In the genomic region with DNA sequence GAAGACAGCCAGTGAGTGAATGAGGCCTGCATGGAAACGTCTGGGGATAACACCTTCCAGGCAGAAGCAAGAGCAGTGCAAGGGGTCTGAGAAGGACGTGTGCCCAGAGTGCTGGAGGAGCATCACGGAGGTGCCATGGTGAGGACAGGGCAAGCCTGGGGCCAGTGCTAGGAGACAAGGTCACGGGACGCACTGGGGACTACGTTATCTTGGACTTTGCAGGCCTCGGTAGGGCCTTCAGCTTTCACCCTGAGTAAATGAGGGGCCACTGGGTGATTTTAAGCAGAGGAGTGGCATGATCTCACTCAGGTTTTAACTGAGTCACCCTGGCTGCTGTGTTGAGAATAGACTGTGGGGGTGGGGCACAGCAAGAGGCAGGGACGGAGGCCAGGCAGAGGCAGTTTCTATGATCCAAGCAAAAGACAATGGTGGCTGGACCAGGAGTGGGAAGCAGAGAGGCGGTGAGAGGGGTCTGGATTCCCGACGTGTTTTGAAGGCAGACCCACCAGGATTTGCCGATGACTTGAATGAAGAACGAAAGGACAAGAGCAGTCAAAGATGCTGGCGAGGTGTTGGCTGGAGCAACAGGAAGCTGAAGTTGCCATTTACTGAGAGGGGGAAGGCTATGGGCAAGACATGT, we compare ENCODE assay signal across 1 cellular context.
A peak's percentile ranks its signal among the peaks of the same experiment; 100 is the strongest.
TF ChIP-seq lines count a peak whose summit lies in the region.

No MANE protein-coding gene starts in this region.

TF ChIP-seq in K562, 482 proteins besides CTCF, POLR2A, EP300 and RAD21 (continued from another document and continues in another):
- TF ChIP-seq, protein P1, sequence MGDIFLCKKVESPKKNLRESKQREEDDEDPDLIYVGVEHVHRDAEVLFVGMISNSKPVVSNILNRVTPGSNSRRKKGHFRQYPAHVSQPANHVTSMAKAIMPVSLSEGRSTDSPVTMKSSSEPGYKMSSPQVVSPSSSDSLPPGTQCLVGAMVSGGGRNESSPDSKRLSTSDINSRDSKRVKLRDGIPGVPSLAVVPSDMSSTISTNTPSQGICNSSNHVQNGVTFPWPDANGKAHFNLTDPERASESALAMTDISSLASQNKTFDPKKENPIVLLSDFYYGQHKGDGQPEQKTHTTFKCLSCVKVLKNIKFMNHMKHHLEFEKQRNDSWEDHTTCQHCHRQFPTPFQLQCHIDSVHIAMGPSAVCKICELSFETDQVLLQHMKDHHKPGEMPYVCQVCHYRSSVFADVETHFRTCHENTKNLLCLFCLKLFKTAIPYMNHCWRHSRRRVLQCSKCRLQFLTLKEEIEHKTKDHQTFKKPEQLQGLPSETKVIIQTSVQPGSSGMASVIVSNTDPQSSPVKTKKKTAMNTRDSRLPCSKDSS (IDR thresholded peaks at IDR 0.05; ENCODE audit: low read depth, partially characterized antibody), result no peak
- TF ChIP-seq FOXA1 (IDR thresholded peaks at IDR 0.05; ENCODE audit: borderline replicate concordance) (no peak), ZFP30 (CRISPR knock-in tag; IDR thresholded peaks at IDR 0.05; ENCODE audit: borderline replicate concordance) (no peak), HOMEZ (CRISPR knock-in tag; IDR thresholded peaks at IDR 0.05) (no peak), NBN (IDR thresholded peaks at IDR 0.05; ENCODE audit: low read depth) (no peak), ZBED1 (IDR thresholded peaks at IDR 0.05) (no peak), NR2C2 (CRISPR knock-in tag; IDR thresholded peaks at IDR 0.05) (no peak), NR2C2 (tag; IDR thresholded peaks at IDR 0.05) (no peak), ZNF311 (CRISPR knock-in tag; IDR thresholded peaks at IDR 0.05) (no peak), CBX8 (IDR thresholded peaks at IDR 0.05; ENCODE audit: borderline replicate concordance, extremely low read depth, low read depth, low read length, poor library complexity, severe bottlenecking) (no peak), PYGO2 (tag; IDR thresholded peaks at IDR 0.05) (no peak), MAFG (tag; conservative IDR thresholded peaks at IDR 0.05) (peak; percentile 74), KLF10 (CRISPR knock-in tag; IDR thresholded peaks at IDR 0.05) (no peak), ZNF274 (IDR thresholded peaks at IDR 0.05; ENCODE audit: borderline replicate concordance, low read depth, low read length) (no peak), ZBTB49 (CRISPR knock-in tag; IDR thresholded peaks at IDR 0.05; ENCODE audit: borderline replicate concordance) (no peak), TOE1 (IDR thresholded peaks at IDR 0.05; ENCODE audit: borderline replicate concordance) (peak; percentile 72; the same call in 1 of the 2 replicates), TOE1 (CRISPR knock-in tag; IDR thresholded peaks at IDR 0.05; ENCODE audit: borderline replicate concordance, low read depth) (no peak), POLR2B (IDR thresholded peaks at IDR 0.05; ENCODE audit: low read depth, partially characterized antibody) (no peak), BRD4 (IDR thresholded peaks at IDR 0.05) (no peak), CBFA2T2 (conservative IDR thresholded peaks at IDR 0.05) (peak; percentile 79), RUNX1 (IDR thresholded peaks at IDR 0.05; ENCODE audit: low read depth) (no peak), ZNF384 (IDR thresholded peaks at IDR 0.05; ENCODE audit: low read depth, low read length) (no peak), JUNB (CRISPR knock-in tag; conservative IDR thresholded peaks at IDR 0.05) (no peak), MYC (IDR thresholded peaks at IDR 0.05; ENCODE audit: low read depth, low read length) (no peak), MYC (CRISPR knock-in tag; IDR thresholded peaks at IDR 0.05; ENCODE audit: borderline replicate concordance, low read depth) (no peak), YY1 (IDR thresholded peaks at IDR 0.05; ENCODE audit: borderline replicate concordance in 1 of 3, control insufficient read depth in 1 of 3, extremely low read depth in 1 of 3, insufficient read depth in 3 of 3, insufficient read length in 1 of 3, insufficient replicate concordance in 2 of 3, low read depth in 1 of 3, low read length in 2 of 3) (peak in 2 of 3 experiments; percentile 28 to 66), ZNF197 (CRISPR knock-in tag; IDR thresholded peaks at IDR 0.05; ENCODE audit: low read depth) (no peak), RHOXF2B (CRISPR knock-in tag; conservative IDR thresholded peaks at IDR 0.05) (no peak), CBX2 (IDR thresholded peaks at IDR 0.05; ENCODE audit: insufficient read depth, low read length, poor library complexity, severe bottlenecking) (no peak), CBX1 (IDR thresholded peaks at IDR 0.05; ENCODE audit: low read depth) (no peak), DIDO1 (tag; IDR thresholded peaks at IDR 0.05; ENCODE audit: low read depth) (no peak), PHTF2 (CRISPR knock-in tag; IDR thresholded peaks at IDR 0.05) (no peak), IRF2 (CRISPR knock-in tag; IDR thresholded peaks at IDR 0.05) (no peak), CSDE1 (IDR thresholded peaks at IDR 0.05) (no peak), ETS2 (tag; IDR thresholded peaks at IDR 0.05; ENCODE audit: borderline replicate concordance, poor library complexity, severe bottlenecking) (no peak), ZNF263 (CRISPR knock-in tag; IDR thresholded peaks at IDR 0.05; ENCODE audit: borderline replicate concordance) (no peak), PTTG1 (tag; IDR thresholded peaks at IDR 0.05; ENCODE audit: low read depth) (no peak), TAF15 (IDR thresholded peaks at IDR 0.05; ENCODE audit: low read depth, low read length) (no peak), MXI1 (IDR thresholded peaks at IDR 0.05; ENCODE audit: low read depth, low read length) (no peak), MTA1 (IDR thresholded peaks at IDR 0.05; ENCODE audit: borderline replicate concordance) (no peak), ZNF24 (IDR thresholded peaks at IDR 0.05) (no peak), ZSCAN32 (CRISPR knock-in tag; IDR thresholded peaks at IDR 0.05) (no peak), ZNF121 (CRISPR knock-in tag; conservative IDR thresholded peaks at IDR 0.05) (no peak), ARID2 (IDR thresholded peaks at IDR 0.05) (0 out of 2 replicates have a peak, but pooled peaks have one; percentile 14), TCF7L2 (IDR thresholded peaks at IDR 0.05; ENCODE audit: low read depth, low read length) (no peak), KAT2B (IDR thresholded peaks at IDR 0.05; ENCODE audit: low read depth, low read length) (no peak), SAP30 (IDR thresholded peaks at IDR 0.05; ENCODE audit: borderline replicate concordance, insufficient read depth, low read depth, low read length, poor library complexity, severe bottlenecking) (no peak), CBX5 (IDR thresholded peaks at IDR 0.05; ENCODE audit: borderline replicate concordance, low read depth) (no peak), BRCA1 (IDR thresholded peaks at IDR 0.05) (no peak), BRCA1 (CRISPR knock-in tag; IDR thresholded peaks at IDR 0.05) (no peak), FOXP4 (CRISPR knock-in tag; IDR thresholded peaks at IDR 0.05; ENCODE audit: borderline replicate concordance) (no peak), GABPB1 (CRISPR knock-in tag; IDR thresholded peaks at IDR 0.05) (no peak)
- TF ChIP-seq, protein P2, sequence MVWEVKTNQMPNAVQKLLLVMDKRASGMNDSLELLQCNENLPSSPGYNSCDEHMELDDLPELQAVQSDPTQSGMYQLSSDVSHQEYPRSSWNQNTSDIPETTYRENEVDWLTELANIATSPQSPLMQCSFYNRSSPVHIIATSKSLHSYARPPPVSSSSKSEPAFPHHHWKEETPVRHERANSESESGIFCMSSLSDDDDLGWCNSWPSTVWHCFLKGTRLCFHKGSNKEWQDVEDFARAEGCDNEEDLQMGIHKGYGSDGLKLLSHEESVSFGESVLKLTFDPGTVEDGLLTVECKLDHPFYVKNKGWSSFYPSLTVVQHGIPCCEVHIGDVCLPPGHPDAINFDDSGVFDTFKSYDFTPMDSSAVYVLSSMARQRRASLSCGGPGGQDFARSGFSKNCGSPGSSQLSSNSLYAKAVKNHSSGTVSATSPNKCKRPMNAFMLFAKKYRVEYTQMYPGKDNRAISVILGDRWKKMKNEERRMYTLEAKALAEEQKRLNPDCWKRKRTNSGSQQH (CRISPR knock-in tag; IDR thresholded peaks at IDR 0.05), result no peak
- TF ChIP-seq, protein P3, sequence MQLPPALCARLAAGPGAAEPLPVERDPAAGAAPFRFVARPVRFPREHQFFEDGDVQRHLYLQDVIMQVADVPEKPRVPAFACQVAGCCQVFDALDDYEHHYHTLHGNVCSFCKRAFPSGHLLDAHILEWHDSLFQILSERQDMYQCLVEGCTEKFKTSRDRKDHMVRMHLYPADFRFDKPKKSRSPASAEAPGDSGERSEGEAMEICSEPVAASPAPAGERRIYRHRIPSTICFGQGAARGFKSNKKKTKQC (CRISPR knock-in tag; IDR thresholded peaks at IDR 0.05), result no peak
- TF ChIP-seq, protein P4, sequence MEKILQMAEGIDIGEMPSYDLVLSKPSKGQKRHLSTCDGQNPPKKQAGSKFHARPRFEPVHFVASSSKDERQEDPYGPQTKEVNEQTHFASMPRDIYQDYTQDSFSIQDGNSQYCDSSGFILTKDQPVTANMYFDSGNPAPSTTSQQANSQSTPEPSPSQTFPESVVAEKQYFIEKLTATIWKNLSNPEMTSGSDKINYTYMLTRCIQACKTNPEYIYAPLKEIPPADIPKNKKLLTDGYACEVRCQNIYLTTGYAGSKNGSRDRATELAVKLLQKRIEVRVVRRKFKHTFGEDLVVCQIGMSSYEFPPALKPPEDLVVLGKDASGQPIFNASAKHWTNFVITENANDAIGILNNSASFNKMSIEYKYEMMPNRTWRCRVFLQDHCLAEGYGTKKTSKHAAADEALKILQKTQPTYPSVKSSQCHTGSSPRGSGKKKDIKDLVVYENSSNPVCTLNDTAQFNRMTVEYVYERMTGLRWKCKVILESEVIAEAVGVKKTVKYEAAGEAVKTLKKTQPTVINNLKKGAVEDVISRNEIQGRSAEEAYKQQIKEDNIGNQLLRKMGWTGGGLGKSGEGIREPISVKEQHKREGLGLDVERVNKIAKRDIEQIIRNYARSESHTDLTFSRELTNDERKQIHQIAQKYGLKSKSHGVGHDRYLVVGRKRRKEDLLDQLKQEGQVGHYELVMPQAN (IDR thresholded peaks at IDR 0.05; ENCODE audit: borderline replicate concordance), result no peak
- TF ChIP-seq, protein P5, sequence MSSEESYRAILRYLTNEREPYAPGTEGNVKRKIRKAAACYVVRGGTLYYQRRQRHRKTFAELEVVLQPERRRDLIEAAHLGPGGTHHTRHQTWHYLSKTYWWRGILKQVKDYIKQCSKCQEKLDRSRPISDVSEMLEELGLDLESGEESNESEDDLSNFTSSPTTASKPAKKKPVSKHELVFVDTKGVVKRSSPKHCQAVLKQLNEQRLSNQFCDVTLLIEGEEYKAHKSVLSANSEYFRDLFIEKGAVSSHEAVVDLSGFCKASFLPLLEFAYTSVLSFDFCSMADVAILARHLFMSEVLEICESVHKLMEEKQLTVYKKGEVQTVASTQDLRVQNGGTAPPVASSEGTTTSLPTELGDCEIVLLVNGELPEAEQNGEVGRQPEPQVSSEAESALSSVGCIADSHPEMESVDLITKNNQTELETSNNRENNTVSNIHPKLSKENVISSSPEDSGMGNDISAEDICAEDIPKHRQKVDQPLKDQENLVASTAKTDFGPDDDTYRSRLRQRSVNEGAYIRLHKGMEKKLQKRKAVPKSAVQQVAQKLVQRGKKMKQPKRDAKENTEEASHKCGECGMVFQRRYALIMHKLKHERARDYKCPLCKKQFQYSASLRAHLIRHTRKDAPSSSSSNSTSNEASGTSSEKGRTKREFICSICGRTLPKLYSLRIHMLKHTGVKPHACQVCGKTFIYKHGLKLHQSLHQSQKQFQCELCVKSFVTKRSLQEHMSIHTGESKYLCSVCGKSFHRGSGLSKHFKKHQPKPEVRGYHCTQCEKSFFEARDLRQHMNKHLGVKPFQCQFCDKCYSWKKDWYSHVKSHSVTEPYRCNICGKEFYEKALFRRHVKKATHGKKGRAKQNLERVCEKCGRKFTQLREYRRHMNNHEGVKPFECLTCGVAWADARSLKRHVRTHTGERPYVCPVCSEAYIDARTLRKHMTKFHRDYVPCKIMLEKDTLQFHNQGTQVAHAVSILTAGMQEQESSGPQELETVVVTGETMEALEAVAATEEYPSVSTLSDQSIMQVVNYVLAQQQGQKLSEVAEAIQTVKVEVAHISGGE (CRISPR knock-in tag; IDR thresholded peaks at IDR 0.05), result no peak
